19 cellular contexts compared by ENCODE assay signal in genomic region chr2:19871836-19872235, GRCh38.
"Had no signal": no experiment of that assay in that cellular context is flagged by ENCODE, and none has a peak within 500 bp of the region (broad histone marks: within the 10 kb centered on the region; RNA-seq: fewer than 3 reads in every experiment).

No MANE protein-coding gene starts in this region.

- H3K4me3 Mint-ChIP-seq: effector memory CD8-positive, alpha-beta T cell; neural crest cell; type B pancreatic cell had no signal

- H3K27ac ChIP-seq: esophagus squamous epithelium, gastroesophageal sphincter, pancreas, prostate gland, right lobe of liver, skin epidermis, thyroid gland had no signal

- H3K27ac Mint-ChIP-seq: effector memory CD8-positive, alpha-beta T cell; type B pancreatic cell had no signal

- H3K9me3 Mint-ChIP-seq: effector memory CD8-positive, alpha-beta T cell; neural crest cell had no signal

- H3K9me3 ChIP-seq: esophagus squamous epithelium, gastroesophageal sphincter, mucosa of descending colon, pancreas, prostate gland, right lobe of liver, thyroid gland had no signal

- H3K4me3 ChIP-seq: esophagus squamous epithelium, gastroesophageal sphincter, mucosa of descending colon, pancreas, prostate gland, right lobe of liver, skin epidermis, thyroid gland had no signal

- ATAC-seq: effector memory CD8-positive, alpha-beta T cell; gastroesophageal sphincter; left lobe of liver; mucosa of descending colon; pancreas; right lobe of liver had no signal

- DNase-seq: effector memory CD8-positive, alpha-beta T cell; esophagus squamous epithelium; foreskin fibroblast; glutamatergic neuron; mammary epithelial cell; mucosa of descending colon; nucleus accumbens; pancreas; stimulated activated CD4-positive, alpha-beta T cell treated with anti-CD3 and anti-CD28 coated beads, Interleukin-12 subunit alpha, Interleukin-12 subunit beta, amount 100 ng/mL, for 4 hours; stimulated activated naive CD4-positive, alpha-beta T cell treated with Interleukin-2 at 50 U/mL for 16 hours; thyroid gland had no signal

- H3K4me1 ChIP-seq: pancreas, prostate gland, right lobe of liver had no signal

- H3K27me3 ChIP-seq: gastroesophageal sphincter, pancreas, right lobe of liver, thyroid gland had no signal

- H3K36me3 ChIP-seq: esophagus squamous epithelium, gastroesophageal sphincter, pancreas, prostate gland, right lobe of liver, thyroid gland had no signal

- FAIRE-seq: pancreas, urothelium cell line had no signal

- H3K27me3 Mint-ChIP-seq: effector memory CD8-positive, alpha-beta T cell had no signal
